26 cellular contexts compared by ENCODE assay signal in genomic region chr2:16726577-16726976, GRCh38.
DNase-seq lines count a peak whose midpoint lies in the region; ATAC-seq lines count a peak whose summit lies in the region.
"Had no signal": no experiment of that assay in that cellular context is flagged by ENCODE, and none has a peak within 500 bp of the region (broad histone marks: within the 10 kb centered on the region; RNA-seq: fewer than 3 reads in every experiment).

No MANE protein-coding gene starts in this region.

- H3K9me3 Mint-ChIP-seq in activated CD4-positive, alpha-beta T cell treated with anti-CD3 and anti-CD28 coated beads for 36 hours (ENCODE audit: low read depth), result no peaks in the 10 kb centered on the region
- H3K9me3 Mint-ChIP-seq in dendritic cell treated with granulocyte-macrophage colony-stimulating factor and Interleukin-4, amounts not matched to agents 40 ng/mL and 50 ng/mL, for 4 days, result no peaks in the 10 kb centered on the region

- H3K4me1 Mint-ChIP-seq in activated CD4-positive, alpha-beta T cell treated with anti-CD3 and anti-CD28 coated beads for 36 hours, result peaks cover 47% of the 10 kb centered on the region
- H3K4me1 Mint-ChIP-seq in dendritic cell treated with granulocyte-macrophage colony-stimulating factor and Interleukin-4, amounts not matched to agents 40 ng/mL and 50 ng/mL, for 4 days (ENCODE audit: low read depth), result peaks cover 10% of the 10 kb centered on the region
- H3K4me1 Mint-ChIP-seq: CD8-positive, alpha-beta memory T cell had no signal

- no peak for ATAC-seq in activated CD4-positive, alpha-beta T cell treated with anti-CD3 and anti-CD28 coated beads for 36 hours
- ATAC-seq in HG02885 (IDR thresholded peaks at IDR 0.05; ENCODE audit: poor library complexity, unreplicated experiment), result peak; percentile 23

- H3K36me3 Mint-ChIP-seq in activated CD4-positive, alpha-beta T cell treated with anti-CD3 and anti-CD28 coated beads for 36 hours (ENCODE audit: low read depth), result peaks cover 3% of the 10 kb centered on the region
- no peaks in the 10 kb centered on the region for H3K36me3 Mint-ChIP-seq in dendritic cell treated with granulocyte-macrophage colony-stimulating factor and Interleukin-4, amounts not matched to agents 40 ng/mL and 50 ng/mL, for 4 days (ENCODE audit: low read depth)
- H3K36me3 Mint-ChIP-seq: CD8-positive, alpha-beta memory T cell had no signal

- peak overlapping the region; percentile 61 for H3K27ac Mint-ChIP-seq in activated CD4-positive, alpha-beta T cell treated with anti-CD3 and anti-CD28 coated beads for 36 hours
- peak overlapping the region; percentile 43 for H3K27ac Mint-ChIP-seq in dendritic cell treated with granulocyte-macrophage colony-stimulating factor and Interleukin-4, amounts not matched to agents 40 ng/mL and 50 ng/mL, for 4 days
- H3K27ac Mint-ChIP-seq: HFFc6 had no signal

- H3K27me3 Mint-ChIP-seq in activated CD4-positive, alpha-beta T cell treated with anti-CD3 and anti-CD28 coated beads for 36 hours, result peaks cover 19% of the 10 kb centered on the region
- peaks cover 3% of the 10 kb centered on the region for H3K27me3 Mint-ChIP-seq in dendritic cell treated with granulocyte-macrophage colony-stimulating factor and Interleukin-4, amounts not matched to agents 40 ng/mL and 50 ng/mL, for 4 days
- H3K27me3 Mint-ChIP-seq: B cell had no signal

- POLR2A ChIA-PET in activated CD4-positive, alpha-beta T cell treated with anti-CD3 and anti-CD28 coated beads for 36 hours (lab: Charles Lee), result interaction anchor here (0.6 to 0.7 kb wide), 2 partner anchors 770 to 783 kb away, joined by 4 to 10 read pairs; no protein-coding TSS in a partner anchor

- CTCF ChIA-PET in activated CD4-positive, alpha-beta T cell treated with anti-CD3 and anti-CD28 coated beads for 36 hours (lab: Charles Lee), result interaction anchor here (1.0 kb wide), 1 partner anchor 18 kb away, joined by 4 read pairs; no protein-coding TSS in a partner anchor

- no peak overlapping the region for H3K4me3 Mint-ChIP-seq in activated CD4-positive, alpha-beta T cell treated with anti-CD3 and anti-CD28 coated beads for 36 hours
- H3K4me3 Mint-ChIP-seq in dendritic cell treated with granulocyte-macrophage colony-stimulating factor and Interleukin-4, amounts not matched to agents 40 ng/mL and 50 ng/mL, for 4 days, result no peak overlapping the region
- H3K4me3 Mint-ChIP-seq: B cell; CD8-positive, alpha-beta memory T cell; HFFc6 had no signal

- no peak for DNase-seq in activated CD4-positive, alpha-beta T cell treated with anti-CD3 and anti-CD28 coated beads for 36 hours
- no peak for DNase-seq in activated CD4-positive, alpha-beta T cell treated with anti-CD3 and anti-CD28 coated beads for 48 hours
- DNase-seq in CD1c-positive myeloid dendritic cell (ENCODE audit: extremely low spot score) (peak; percentile 20), posterior vena cava (ENCODE audit: low spot score) (no peak), NCI-H226 (no peak), anterior cingulate cortex (lab: John Stamatoyannopoulos, UW) (no peak)
- DNase-seq: CD8-positive, alpha-beta memory T cell; DMS 273 treated with DMSO at 0.1 percent for 48 hours; EL; GDM1; GOT3; HFFc6; MG63; NCI-H1105 treated with DMSO at 0.1 percent for 48 hours; NCI-H146; NCI-H1930; NCI-H2107; NCI-H446; NCI-H524 treated with DMSO at 0.1 percent for 48 hours; NCI-H774; NK-92 treated with Interleukin-12 subunit alpha and Interleukin-12 subunit beta, amount 100 ng/mL, for 24 hours; PC-9; SJCRH30 had no signal

- intact Hi-C loops in activated CD4-positive, alpha-beta T cell treated with anti-CD3 and anti-CD28 coated beads for 36 hours (cut with DNase I, micrococcal nuclease), result loop anchor here (5.0 to 10.0 kb wide), 3 partner anchors 59 to 1552 kb away; partner anchors contain the start of genes CYRIA (in 1 of the 2), GEN1 (in 1 of the 2) and SMC6 (in 1 of the 2)
- intact Hi-C loops in dendritic cell treated with granulocyte-macrophage colony-stimulating factor and Interleukin-4, amounts not matched to agents 40 ng/mL and 50 ng/mL, for 4 days (cut with micrococcal nuclease), result loop anchor here (10.0 kb wide), 2 partner anchors 112 to 172 kb away; no protein-coding TSS in a partner anchor
- intact Hi-C loops in posterior vena cava (cut with DNase I), result loop anchor here in 1 of 2 donors (10.0 kb wide), 1 partner anchor 72 kb away; no protein-coding TSS in a partner anchor
